In genomic region chr3:127394984-127395662, GRCh38 we compare ENCODE assay signal across 1 cellular context.
A peak's percentile ranks its signal among the peaks of the same experiment; 100 is the strongest.
TF ChIP-seq lines count a peak whose summit lies in the region.

No MANE protein-coding gene starts in this region.

TF ChIP-seq in H1, 55 proteins besides CTCF, POLR2A, EP300 and RAD21:
- no peak for TF ChIP-seq CBX8 (IDR thresholded peaks at IDR 0.05; ENCODE audit: borderline replicate concordance, low read depth, low read length)
- TF ChIP-seq, protein P1, sequence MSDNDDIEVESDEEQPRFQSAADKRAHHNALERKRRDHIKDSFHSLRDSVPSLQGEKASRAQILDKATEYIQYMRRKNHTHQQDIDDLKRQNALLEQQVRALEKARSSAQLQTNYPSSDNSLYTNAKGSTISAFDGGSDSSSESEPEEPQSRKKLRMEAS (IDR thresholded peaks at IDR 0.05) = peak; percentile 53; the same call in 1 of the 2 replicates
- peak; percentile 65 for TF ChIP-seq E2F6 (IDR thresholded peaks at IDR 0.05)
